In genomic region chr12:67855103-67855502, GRCh38 we compare ENCODE assay signal across 26 cellular contexts.
"Had no signal": no experiment of that assay in that cellular context is flagged by ENCODE, and none has a peak within 500 bp of the region (broad histone marks: within the 10 kb centered on the region; RNA-seq: fewer than 3 reads in every experiment).

No MANE protein-coding gene starts in this region.

- H3K36me3 Mint-ChIP-seq: activated CD8-positive, alpha-beta memory T cell treated with anti-CD3 and anti-CD28 coated beads, Interleukin-2, amount 10 ng/mL, durations not matched to agents 7 days and 5 days; activated naive CD4-positive, alpha-beta T cell treated with anti-CD3 and anti-CD28 coated beads, Interleukin-2, amount 50 U/mL, for 24 hours had no signal

- H3K4me1 ChIP-seq: ascending aorta, Peyer's patch, SJCRH30 had no signal

- H3K9ac ChIP-seq: SK-N-SH had no signal

- H3K4me2 ChIP-seq: SK-N-SH had no signal

- H3K9me3 Mint-ChIP-seq: activated naive CD4-positive, alpha-beta T cell treated with anti-CD3 and anti-CD28 coated beads, Interleukin-2, amount 50 U/mL, for 24 hours; activated T-cell treated with anti-CD3 and anti-CD28 coated beads, Interleukin-2, amount 50 U/mL, for 24 hours; activated T-helper 1 cell treated with anti-CD3 and anti-CD28 coated beads, Interleukin-12 subunit alpha, Interleukin-12 subunit beta, Interleukin-2, Interleukin-4 antibody, amounts not matched to agents 30 ng/mL and 10 ng/mL and 1 ng/mL, durations not matched to agents 14 hours and 24 hours and 36 hours had no signal

- H3K4me1 Mint-ChIP-seq: activated CD8-positive, alpha-beta memory T cell treated with anti-CD3 and anti-CD28 coated beads, Interleukin-2, amount 10 ng/mL, durations not matched to agents 7 days and 5 days; activated naive CD4-positive, alpha-beta T cell treated with anti-CD3 and anti-CD28 coated beads, Interleukin-2, amount 50 U/mL, for 24 hours had no signal

- H3K9me3 ChIP-seq: ascending aorta, Peyer's patch, SJCRH30 had no signal

- H3K27me3 Mint-ChIP-seq: activated CD8-positive, alpha-beta memory T cell treated with anti-CD3 and anti-CD28 coated beads, Interleukin-2, amount 10 ng/mL, durations not matched to agents 7 days and 5 days; activated naive CD4-positive, alpha-beta T cell treated with anti-CD3 and anti-CD28 coated beads, Interleukin-2, amount 50 U/mL, for 24 hours; activated T-cell treated with anti-CD3 and anti-CD28 coated beads, Interleukin-2, amount 50 U/mL, for 24 hours had no signal

- H3K4me3 ChIP-seq: ascending aorta, cardiac muscle cell, Peyer's patch, SJCRH30 had no signal

- DNase-seq: activated CD4-positive, alpha-beta T cell treated with anti-CD3 and anti-CD28 coated beads for 4 hours; activated CD4-positive, alpha-beta T cell treated with anti-CD3 and anti-CD28 coated beads, Interleukin-2, amount 50 U/mL, for 4 hours; activated CD8-positive, alpha-beta memory T cell treated with anti-CD3 and anti-CD28 coated beads, Interleukin-2, amount 10 ng/mL, durations not matched to agents 7 days and 5 days; activated effector memory CD4-positive, alpha-beta T cell treated with Interleukin-2 at 50 U/mL for 16 hours; activated naive CD4-positive, alpha-beta T cell; activated T-cell treated with anti-CD3 and anti-CD28 coated beads, Interleukin-2, amount 50 U/mL, for 24 hours; amniotic stem cell; Kasumi-1; NCI-H1105 treated with DMSO at 0.1 percent for 48 hours; NCI-H1436 treated with DMSO at 0.1 percent for 48 hours; NCI-H187; NCI-H2081; NCI-H446; NCI-H524; Peyer's patch; Right ventricle myocardium superior; SJCRH30; SK-N-SH; T-helper 1 cell had no signal

- H3K27ac ChIP-seq: ascending aorta, cardiac muscle cell, Peyer's patch, RWPE1, SJCRH30 had no signal

- H3K27me3 ChIP-seq: ascending aorta, cardiac muscle cell, Peyer's patch, SJCRH30 had no signal

- H3K9me2 ChIP-seq: SK-N-SH had no signal

- H3K27ac Mint-ChIP-seq: activated CD8-positive, alpha-beta memory T cell treated with anti-CD3 and anti-CD28 coated beads, Interleukin-2, amount 10 ng/mL, durations not matched to agents 7 days and 5 days; activated naive CD4-positive, alpha-beta T cell treated with anti-CD3 and anti-CD28 coated beads, Interleukin-2, amount 50 U/mL, for 24 hours; activated T-cell treated with anti-CD3 and anti-CD28 coated beads, Interleukin-2, amount 50 U/mL, for 24 hours; activated T-helper 1 cell treated with anti-CD3 and anti-CD28 coated beads, Interleukin-12 subunit alpha, Interleukin-12 subunit beta, Interleukin-2, Interleukin-4 antibody, amounts not matched to agents 30 ng/mL and 10 ng/mL and 1 ng/mL, durations not matched to agents 14 hours and 24 hours and 36 hours had no signal

- ATAC-seq: activated CD4-positive, CD25-positive, alpha-beta regulatory T cell treated with anti-CD3 and anti-CD28 coated beads, Interleukin-2, amount 50 U/mL, for 24 hours; activated CD8-positive, alpha-beta memory T cell treated with anti-CD3 and anti-CD28 coated beads, Interleukin-2, amount 10 ng/mL, durations not matched to agents 7 days and 5 days had no signal

- H3K36me3 ChIP-seq: ascending aorta, cardiac muscle cell, Peyer's patch, SJCRH30 had no signal

- H3K4me3 Mint-ChIP-seq: activated CD8-positive, alpha-beta memory T cell treated with anti-CD3 and anti-CD28 coated beads, Interleukin-2, amount 10 ng/mL, durations not matched to agents 7 days and 5 days; activated naive CD4-positive, alpha-beta T cell treated with anti-CD3 and anti-CD28 coated beads, Interleukin-2, amount 50 U/mL, for 24 hours; activated T-cell treated with anti-CD3 and anti-CD28 coated beads, Interleukin-2, amount 50 U/mL, for 24 hours; activated T-helper 1 cell treated with anti-CD3 and anti-CD28 coated beads, Interleukin-12 subunit alpha, Interleukin-12 subunit beta, Interleukin-2, Interleukin-4 antibody, amounts not matched to agents 30 ng/mL and 10 ng/mL and 1 ng/mL, durations not matched to agents 14 hours and 24 hours and 36 hours; brain had no signal
